ENCODE assay signal across 1 cellular context in genomic region chr15:68199340-68199739, GRCh38.
TF ChIP-seq lines count a peak whose summit lies in the region.

No MANE protein-coding gene starts in this region.

TF ChIP-seq in GM12878, 131 proteins besides CTCF, POLR2A, EP300 and RAD21 (continued from another document):
- TF ChIP-seq NFYA (IDR thresholded peaks at IDR 0.05; ENCODE audit: borderline replicate concordance, low read depth, low read length): no peak
